In genomic region chr4:26355392-26356052, GRCh38 we compare ENCODE assay signal across 24 cellular contexts. TPM values are rescaled to one million over a fixed set of nuclear protein-coding genes. Genes with fewer than 3 reads are reported as not detected.
DNase-seq lines count a peak whose midpoint lies in the region; ATAC-seq and TF ChIP-seq lines count a peak whose summit lies in the region.
"Had no signal": no experiment of that assay in that cellular context is flagged by ENCODE, and none has a peak within 500 bp of the region (broad histone marks: within the 10 kb centered on the region; RNA-seq: fewer than 3 reads in every experiment).

No MANE protein-coding gene starts in this region.

- H3K9ac ChIP-seq in adipocyte (ENCODE audit: low read length), result peak overlapping the region; percentile 2
- H3K9ac ChIP-seq: KMS-11 had no signal

- no peak overlapping the region for H3K4me3 ChIP-seq in adipocyte (ENCODE audit: low read length)
- H3K4me3 ChIP-seq: adrenal gland, prostate gland, tibial artery had no signal

- peaks cover 5% of the 10 kb centered on the region for H3K4me1 Mint-ChIP-seq in activated CD8-positive, alpha-beta T cell treated with anti-CD3 and anti-CD28 coated beads, Interleukin-2, amount 10 ng/mL, durations not matched to agents 7 days and 5 days (ENCODE audit: low read depth)
- peaks cover 21% of the 10 kb centered on the region for H3K4me1 Mint-ChIP-seq in activated CD8-positive, alpha-beta T cell treated with anti-CD3 and anti-CD28 coated beads for 36 hours (ENCODE audit: low read depth)

- TF ChIP-seq CTCF in activated CD8-positive, alpha-beta T cell treated with anti-CD3 and anti-CD28 coated beads for 36 hours (IDR thresholded peaks at IDR 0.05), result no peak

- peak overlapping the region; percentile 0 for H3K27ac ChIP-seq in substantia nigra (ENCODE audit: low read depth, low read length, poor library complexity, severe bottlenecking)
- H3K27ac ChIP-seq: KMS-11, prostate gland, tibial artery, VCaP had no signal

- H3K36me3 ChIP-seq in adipocyte (ENCODE audit: control insufficient read depth, insufficient read depth, low read length, severe bottlenecking), result no peaks in the 10 kb centered on the region
- H3K36me3 ChIP-seq: adrenal gland, prostate gland, tibial artery had no signal

- H3K27me3 ChIP-seq in adipocyte (replicated peaks; ENCODE audit: control insufficient read depth, insufficient read depth, low read length), result no peaks in the 10 kb centered on the region
- H3K27me3 ChIP-seq: adrenal gland, tibial artery had no signal

- peaks cover 24% of the 10 kb centered on the region for H3K4me1 ChIP-seq in adipocyte (ENCODE audit: control insufficient read depth, insufficient read depth, low read length)
- H3K4me1 ChIP-seq: prostate gland had no signal

- no peak overlapping the region for H3K4me3 Mint-ChIP-seq in activated CD8-positive, alpha-beta T cell treated with anti-CD3 and anti-CD28 coated beads, Interleukin-2, amount 10 ng/mL, durations not matched to agents 7 days and 5 days
- H3K4me3 Mint-ChIP-seq in activated CD8-positive, alpha-beta T cell treated with anti-CD3 and anti-CD28 coated beads for 36 hours, result no peak overlapping the region
- H3K4me3 Mint-ChIP-seq: activated CD4-positive, alpha-beta T cell treated with anti-CD3 and anti-CD28 coated beads, Interleukin-2, amount 10 ng/mL, durations not matched to agents 24 days and 14 days; brain; memory B cell; stimulated activated naive CD8-positive, alpha-beta T cell treated with anti-CD3 and anti-CD28 coated beads, Interleukin-15, Interleukin-2, amounts not matched to agents 100 ng/mL and 50 ng/mL, for 24 hours; T-helper 2 cell treated with Interferon-gamma antibody and Interleukin-4, amounts not matched to agents 5 μg/mL and 100 μg/mL, for 36 hours had no signal

- H3K36me3 Mint-ChIP-seq in activated CD8-positive, alpha-beta T cell treated with anti-CD3 and anti-CD28 coated beads, Interleukin-2, amount 10 ng/mL, durations not matched to agents 7 days and 5 days (ENCODE audit: low read depth), result peaks cover 1% of the 10 kb centered on the region
- peaks cover 9% of the 10 kb centered on the region for H3K36me3 Mint-ChIP-seq in activated CD8-positive, alpha-beta T cell treated with anti-CD3 and anti-CD28 coated beads for 36 hours (ENCODE audit: low read depth)
- H3K36me3 Mint-ChIP-seq: memory B cell had no signal

- CTCF ChIA-PET in activated CD8-positive, alpha-beta T cell treated with anti-CD3 and anti-CD28 coated beads, Interleukin-2, amount 10 ng/mL, durations not matched to agents 7 days and 5 days (lab: Charles Lee), result interaction anchor here (0.7 to 2.8 kb wide), 5 partner anchors 11 to 368 kb away, joined by 3 to 14 read pairs (median 6); no protein-coding TSS in a partner anchor
- CTCF ChIA-PET in activated CD8-positive, alpha-beta T cell treated with anti-CD3 and anti-CD28 coated beads for 36 hours (lab: Charles Lee), result interaction anchor here (1.4 to 2.3 kb wide), 3 partner anchors 14 to 367 kb away, joined by 4 to 9 read pairs (median 6); no protein-coding TSS in a partner anchor

- intact Hi-C loops in activated CD8-positive, alpha-beta T cell treated with anti-CD3 and anti-CD28 coated beads for 36 hours (cut with micrococcal nuclease), result no loop called here

- POLR2A ChIA-PET in activated CD8-positive, alpha-beta T cell treated with anti-CD3 and anti-CD28 coated beads, Interleukin-2, amount 10 ng/mL, durations not matched to agents 7 days and 5 days (lab: Charles Lee), result no interaction called here
- POLR2A ChIA-PET in activated CD8-positive, alpha-beta T cell treated with anti-CD3 and anti-CD28 coated beads for 36 hours (lab: Charles Lee), result no interaction called here

- no peaks in the 10 kb centered on the region for H3K27me3 Mint-ChIP-seq in activated CD8-positive, alpha-beta T cell treated with anti-CD3 and anti-CD28 coated beads, Interleukin-2, amount 10 ng/mL, durations not matched to agents 7 days and 5 days (ENCODE audit: low read depth)
- H3K27me3 Mint-ChIP-seq in activated CD8-positive, alpha-beta T cell treated with anti-CD3 and anti-CD28 coated beads for 36 hours, result no peaks in the 10 kb centered on the region
- H3K27me3 Mint-ChIP-seq: activated CD4-positive, alpha-beta T cell treated with anti-CD3 and anti-CD28 coated beads, Interleukin-2, amount 10 ng/mL, durations not matched to agents 24 days and 14 days; brain; memory B cell; stimulated activated naive CD8-positive, alpha-beta T cell treated with anti-CD3 and anti-CD28 coated beads, Interleukin-15, Interleukin-2, amounts not matched to agents 100 ng/mL and 50 ng/mL, for 24 hours had no signal

- no peaks in the 10 kb centered on the region for H3K9me3 ChIP-seq in adipocyte (ENCODE audit: control insufficient read depth, low read length)
- H3K9me3 ChIP-seq: adrenal gland, prostate gland, tibial artery had no signal

- peak; percentile 37 for ATAC-seq in activated CD8-positive, alpha-beta T cell treated with anti-CD3 and anti-CD28 coated beads, Interleukin-2, amount 10 ng/mL, durations not matched to agents 7 days and 5 days
- ATAC-seq in activated CD8-positive, alpha-beta T cell treated with anti-CD3 and anti-CD28 coated beads for 36 hours, result no peak
- ATAC-seq in HG02642 (IDR thresholded peaks at IDR 0.05; ENCODE audit: poor library complexity, unreplicated experiment), result peak; percentile 12

- no peaks in the 10 kb centered on the region for H3K9me3 Mint-ChIP-seq in activated CD8-positive, alpha-beta T cell treated with anti-CD3 and anti-CD28 coated beads, Interleukin-2, amount 10 ng/mL, durations not matched to agents 7 days and 5 days (ENCODE audit: insufficient read depth)
- no peaks in the 10 kb centered on the region for H3K9me3 Mint-ChIP-seq in activated CD8-positive, alpha-beta T cell treated with anti-CD3 and anti-CD28 coated beads for 36 hours
- H3K9me3 Mint-ChIP-seq: activated CD4-positive, alpha-beta T cell treated with anti-CD3 and anti-CD28 coated beads, Interleukin-2, amount 10 ng/mL, durations not matched to agents 24 days and 14 days; memory B cell; stimulated activated naive CD8-positive, alpha-beta T cell treated with anti-CD3 and anti-CD28 coated beads, Interleukin-15, Interleukin-2, amounts not matched to agents 100 ng/mL and 50 ng/mL, for 24 hours; T-helper 2 cell treated with Interferon-gamma antibody and Interleukin-4, amounts not matched to agents 5 μg/mL and 100 μg/mL, for 36 hours had no signal

- no peak for DNase-seq in activated CD8-positive, alpha-beta T cell treated with anti-CD3 and anti-CD28 coated beads, Interleukin-2, amount 10 ng/mL, durations not matched to agents 7 days and 5 days
- DNase-seq in activated CD8-positive, alpha-beta T cell treated with anti-CD3 and anti-CD28 coated beads for 36 hours, result no peak
- DNase-seq in adipocyte (ENCODE audit: low read depth) (no peak), substantia nigra (lab: John Stamatoyannopoulos, UW) (no peak), NCI-H1105 (lab: John Stamatoyannopoulos, UW) (no peak), DMS 273 (lab: John Stamatoyannopoulos, UW; ENCODE audit: unreplicated experiment) (no peak), DMS114 treated with DMSO at 0.1 percent for 48 hours (lab: John Stamatoyannopoulos, UW; ENCODE audit: unreplicated experiment) (no peak)
- DNase-seq: 8988T; activated effector memory CD4-positive, alpha-beta T cell treated with anti-CD3 and anti-CD28 coated beads, Interleukin-2, amount 50 U/mL, for 16 hours; DMS79 treated with DMSO at 0.1 percent for 48 hours; foreskin fibroblast; NCI-H187; NCI-H526 treated with DMSO at 0.1 percent for 48 hours; tibial artery had no signal

- H3K27ac Mint-ChIP-seq in activated CD8-positive, alpha-beta T cell treated with anti-CD3 and anti-CD28 coated beads, Interleukin-2, amount 10 ng/mL, durations not matched to agents 7 days and 5 days, result no peak overlapping the region
- no peak overlapping the region for H3K27ac Mint-ChIP-seq in activated CD8-positive, alpha-beta T cell treated with anti-CD3 and anti-CD28 coated beads for 36 hours
- H3K27ac Mint-ChIP-seq: activated CD4-positive, alpha-beta T cell treated with anti-CD3 and anti-CD28 coated beads, Interleukin-2, amount 10 ng/mL, durations not matched to agents 24 days and 14 days; memory B cell; stimulated activated naive CD8-positive, alpha-beta T cell treated with anti-CD3 and anti-CD28 coated beads, Interleukin-15, Interleukin-2, amounts not matched to agents 100 ng/mL and 50 ng/mL, for 24 hours had no signal

RNA-seq across cellular contexts. Expression of gene RBPJ, which starts 34.7 kb away (rescaled TPM):
- 10 to 100 TPM; 61.7 to 72.3 TPM for total RNA-seq in activated CD8-positive, alpha-beta T cell treated with anti-CD3 and anti-CD28 coated beads, Interleukin-2, amount 10 ng/mL, durations not matched to agents 7 days and 5 days
- 100 to 1,000 TPM; 150 to 151 TPM for total RNA-seq in activated CD8-positive, alpha-beta T cell treated with anti-CD3 and anti-CD28 coated beads for 36 hours
